16 cellular contexts compared by ENCODE assay signal in genomic region chr3:42608586-42608985, GRCh38. TPM values are rescaled to one million over a fixed set of nuclear protein-coding genes. Genes with fewer than 3 reads are reported as not detected.
DNase-seq lines count a peak whose midpoint lies in the region; ATAC-seq, FAIRE-seq and TF ChIP-seq lines count a peak whose summit lies in the region.
"Had no signal": no experiment of that assay in that cellular context is flagged by ENCODE, and none has a peak within 500 bp of the region (broad histone marks: within the 10 kb centered on the region; RNA-seq: fewer than 3 reads in every experiment).

No MANE protein-coding gene starts in this region.

- no peaks in the 10 kb centered on the region for H3K9me3 ChIP-seq in gastrocnemius medialis

- H3K4me1 ChIP-seq in gastrocnemius medialis = peaks cover 69 to 81% of the 10 kb centered on the region in 2 donors

- no peak for TF ChIP-seq CTCF in fibroblast of villous mesenchyme (IDR thresholded peaks at IDR 0.05; ENCODE audit: insufficient read depth, low read depth, low read length)
- TF ChIP-seq CTCF in gastrocnemius medialis (IDR thresholded peaks at IDR 0.05 in 4 of 5, conservative IDR thresholded peaks at IDR 0.05 in 1 of 5) = no peak

- no peaks in the 10 kb centered on the region for H3K27me3 Mint-ChIP-seq in activated T-cell treated with anti-CD3 and anti-CD28 coated beads, Interleukin-2, amount 50 U/mL, for 24 hours
- H3K27me3 Mint-ChIP-seq in activated naive CD8-positive, alpha-beta T cell treated with anti-CD3 and anti-CD28 coated beads for 36 hours = no peaks in the 10 kb centered on the region

- no peaks in the 10 kb centered on the region for H3K27me3 ChIP-seq in gastrocnemius medialis
- H3K27me3 ChIP-seq: spleen had no signal

- H3K27ac Mint-ChIP-seq in activated T-cell treated with anti-CD3 and anti-CD28 coated beads, Interleukin-2, amount 50 U/mL, for 24 hours = peak overlapping the region; percentile 24
- peak overlapping the region; percentile 26 for H3K27ac Mint-ChIP-seq in activated naive CD8-positive, alpha-beta T cell treated with anti-CD3 and anti-CD28 coated beads for 36 hours

- peaks cover 78% of the 10 kb centered on the region for H3K36me3 Mint-ChIP-seq in activated T-cell treated with anti-CD3 and anti-CD28 coated beads, Interleukin-2, amount 50 U/mL, for 24 hours (ENCODE audit: low read depth)
- H3K36me3 Mint-ChIP-seq in activated naive CD8-positive, alpha-beta T cell treated with anti-CD3 and anti-CD28 coated beads for 36 hours = peaks cover 58% of the 10 kb centered on the region

- H3K4me3 ChIP-seq in fibroblast of villous mesenchyme (ENCODE audit: low read depth, low read length) (no peak overlapping the region), gastrocnemius medialis (no peak overlapping the region)
- H3K4me3 ChIP-seq: GM12878, PC-9, spleen had no signal

- ATAC-seq in gastrocnemius medialis = peak in 1 of 2 donors; percentile 26
- ATAC-seq in GM21576 (IDR thresholded peaks at IDR 0.05; ENCODE audit: unreplicated experiment) = no peak
- ATAC-seq: GM12878 had no signal

- in situ Hi-C loops in gastrocnemius medialis (cut with MboI; ENCODE audit: low sequenced_read_pairs in 4 of 4) = no loop called here

- TF ChIP-seq POLR2A in gastrocnemius medialis (IDR thresholded peaks at IDR 0.05) = no peak

- DNase-seq in activated T-cell treated with anti-CD3 and anti-CD28 coated beads, Interleukin-2, amount 50 U/mL, for 24 hours = no peak
- no peak for DNase-seq in activated T-cell treated with anti-CD3 and anti-CD28 coated beads, Interleukin-2, amount 50 U/mL, for 1 hour
- no peak for DNase-seq in activated naive CD8-positive, alpha-beta T cell treated with anti-CD3 and anti-CD28 coated beads for 36 hours
- DNase-seq in fibroblast of villous mesenchyme (ENCODE audit: low read depth) (peak; percentile 48), gastrocnemius medialis (peak in 1 of 2 donors; percentile 57), RCC 7860 (ENCODE audit: low spot score) (no peak), HTR-8/SVneo (ENCODE audit: insufficient read length, low spot score) (no peak)
- DNase-seq: ACHN; activated CD4-positive, alpha-beta T cell treated with anti-CD3 and anti-CD28 coated beads for 48 hours; NCI-H1092 treated with DMSO at 0.1 percent for 48 hours; PC-9; spleen had no signal

- H3K4me1 Mint-ChIP-seq in activated T-cell treated with anti-CD3 and anti-CD28 coated beads, Interleukin-2, amount 50 U/mL, for 24 hours (ENCODE audit: low read depth) = peaks cover 74% of the 10 kb centered on the region
- peaks cover 59% of the 10 kb centered on the region for H3K4me1 Mint-ChIP-seq in activated naive CD8-positive, alpha-beta T cell treated with anti-CD3 and anti-CD28 coated beads for 36 hours

- H3K36me3 ChIP-seq in gastrocnemius medialis = no peaks in the 10 kb centered on the region

- H3K27ac ChIP-seq in gastrocnemius medialis = peak overlapping the region; percentile 60 to 96 (median 74)
- H3K27ac ChIP-seq: PC-9 had no signal

- H3K9me3 Mint-ChIP-seq in activated T-cell treated with anti-CD3 and anti-CD28 coated beads, Interleukin-2, amount 50 U/mL, for 24 hours = peaks cover 2% of the 10 kb centered on the region
- peaks cover 5% of the 10 kb centered on the region for H3K9me3 Mint-ChIP-seq in activated naive CD8-positive, alpha-beta T cell treated with anti-CD3 and anti-CD28 coated beads for 36 hours

- no peak for FAIRE-seq in RCC 7860 (lab: Jason Lieb, UNC)
- FAIRE-seq in HTR-8/SVneo (lab: Jason Lieb, UNC) = no peak
- FAIRE-seq: bronchial epithelial cell, GM12878, HepG2 had no signal

- no peak overlapping the region for H3K4me3 Mint-ChIP-seq in activated T-cell treated with anti-CD3 and anti-CD28 coated beads, Interleukin-2, amount 50 U/mL, for 24 hours
- no peak overlapping the region for H3K4me3 Mint-ChIP-seq in activated naive CD8-positive, alpha-beta T cell treated with anti-CD3 and anti-CD28 coated beads for 36 hours

- intact Hi-C loops in gastrocnemius medialis (cut with DNase I; ENCODE audit: low total_unique reads) = no loop called here

RNA-seq across cellular contexts. Expression of gene NKTR, which starts 8.1 kb away (rescaled TPM):
- 10 to 100 TPM; 43.9 to 52.9 TPM for total RNA-seq in activated naive CD8-positive, alpha-beta T cell treated with anti-CD3 and anti-CD28 coated beads for 36 hours
- 69.6 and 82.9 TPM in 2 replicates for total RNA-seq in fibroblast of villous mesenchyme
- 10 to 100 TPM; 10.0 to 56.6 (median 13.6) TPM for total RNA-seq in gastrocnemius medialis

RNA-seq across cellular contexts. Expression of gene SS18L2, which starts 17.9 kb away (rescaled TPM):
- 10 to 100 TPM; 77.2 to 78.7 TPM for total RNA-seq in activated naive CD8-positive, alpha-beta T cell treated with anti-CD3 and anti-CD28 coated beads for 36 hours
- total RNA-seq in fibroblast of villous mesenchyme (10.3 and 24.6 TPM in 2 replicates), gastrocnemius medialis (10 to 100 TPM; 12.0 to 30.0 (median 15.5) TPM)

RNA-seq across cellular contexts. Expression of gene SEC22C, which starts 26.8 kb away (rescaled TPM):
- 10 to 100 TPM; 40.0 to 42.3 TPM for total RNA-seq in activated naive CD8-positive, alpha-beta T cell treated with anti-CD3 and anti-CD28 coated beads for 36 hours
- total RNA-seq in fibroblast of villous mesenchyme (69.3 and 78.6 TPM in 2 replicates), gastrocnemius medialis (10 to 100 TPM; 35.5 to 54.6 (median 40.6) TPM)

RNA-seq across cellular contexts. Expression of gene ZBTB47, which starts 44.9 kb away (rescaled TPM):
- total RNA-seq in activated naive CD8-positive, alpha-beta T cell treated with anti-CD3 and anti-CD28 coated beads for 36 hours = under 1 TPM; 0.68 to 0.87 TPM
- total RNA-seq in fibroblast of villous mesenchyme = 25.4 and 25.9 TPM in 2 replicates
- 100 to 1,000 TPM; 141 to 256 (median 167) TPM for total RNA-seq in gastrocnemius medialis
